ENCODE assay signal across 2 cellular contexts in genomic region chr15:95440712-95441111, GRCh38.
TF ChIP-seq lines count a peak whose summit lies in the region.

No MANE protein-coding gene starts in this region.

TF ChIP-seq in liver, 16 proteins besides CTCF, POLR2A, EP300 and RAD21:
- TF ChIP-seq EGR1 (IDR thresholded peaks at IDR 0.05; ENCODE audit: low read depth in 2 of 2) = no peak
- TF ChIP-seq GABPA (IDR thresholded peaks at IDR 0.05 in 1 of 2, conservative IDR thresholded peaks at IDR 0.05 in 1 of 2) = no peak
- TF ChIP-seq NR2F2 (IDR thresholded peaks at IDR 0.05) = peak; percentile 46
- no peak for TF ChIP-seq SP1 (IDR thresholded peaks at IDR 0.05)

TF ChIP-seq in HepG2, 621 proteins besides CTCF, POLR2A, EP300 and RAD21:
- no peak for TF ChIP-seq RBM22 (optimal IDR thresholded peaks at IDR 0.05; ENCODE audit: low read length)
- TF ChIP-seq NPAS2 (CRISPR knock-in tag; IDR thresholded peaks at IDR 0.05; ENCODE audit: borderline replicate concordance) = no peak
- no peak for TF ChIP-seq SIX4 (CRISPR knock-in tag; IDR thresholded peaks at IDR 0.05)
- TF ChIP-seq HHEX (CRISPR knock-in tag; IDR thresholded peaks at IDR 0.05) = no peak
- TF ChIP-seq MATR3 (CRISPR knock-in tag; IDR thresholded peaks at IDR 0.05) = no peak
- no peak for TF ChIP-seq NFKB2 (CRISPR knock-in tag; IDR thresholded peaks at IDR 0.05; ENCODE audit: borderline replicate concordance)
- no peak for TF ChIP-seq ZNF180 (CRISPR knock-in tag; IDR thresholded peaks at IDR 0.05; ENCODE audit: borderline replicate concordance, low read depth)
- no peak for TF ChIP-seq ZNF296 (CRISPR knock-in tag; conservative IDR thresholded peaks at IDR 0.05)
- no peak for TF ChIP-seq ZFP36 (IDR thresholded peaks at IDR 0.05; ENCODE audit: borderline replicate concordance, low read depth, low read length, partially characterized antibody)
